17 cellular contexts compared by ENCODE assay signal in the genomic region with DNA sequence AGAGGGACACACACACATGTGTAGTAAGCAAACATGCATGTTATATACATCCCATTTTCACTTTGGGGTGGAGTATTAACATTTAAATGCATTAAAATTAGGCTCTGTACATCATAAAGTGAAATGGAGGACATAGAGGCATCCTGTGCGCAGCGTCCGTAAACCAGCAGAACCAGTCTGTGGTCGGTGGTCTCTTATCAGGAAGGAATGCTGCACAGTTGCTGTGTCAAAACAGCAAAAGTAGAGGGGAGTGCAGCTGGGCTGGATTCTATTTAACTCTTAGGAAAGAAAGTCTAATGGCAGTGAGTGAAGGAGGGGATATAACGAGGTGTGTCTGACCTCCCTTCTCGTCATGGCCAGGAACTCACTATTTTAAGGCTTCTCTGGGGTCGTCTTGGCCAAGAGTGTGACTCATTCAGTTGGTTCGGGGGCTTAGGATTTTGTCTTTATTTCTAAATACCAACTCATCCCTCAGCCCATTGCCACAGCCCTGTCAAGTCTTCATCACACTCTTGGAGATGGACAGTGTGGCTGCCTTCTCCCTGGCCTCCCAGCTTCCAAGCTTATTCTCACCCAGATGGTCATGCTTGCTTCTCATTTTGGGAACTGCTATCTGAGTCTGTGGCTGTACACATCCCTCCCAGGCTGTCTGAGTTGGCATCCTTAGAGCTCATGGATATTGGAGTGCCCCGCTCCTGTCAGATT. TPM values are rescaled to one million over a fixed set of nuclear protein-coding genes. Genes with fewer than 3 reads are reported as not detected.
DNase-seq lines count a peak whose midpoint lies in the region; ATAC-seq and TF ChIP-seq lines count a peak whose summit lies in the region.
"Had no signal": no experiment of that assay in that cellular context is flagged by ENCODE, and none has a peak within 500 bp of the region (broad histone marks: within the 10 kb centered on the region; RNA-seq: fewer than 3 reads in every experiment).

No MANE protein-coding gene starts in this region.

- TF ChIP-seq POLR2A in suprapubic skin (IDR thresholded peaks at IDR 0.05) = no peak

- intact Hi-C loops in Caco-2 (cut with micrococcal nuclease; ENCODE audit: unreplicated experiment) (no loop called here), colonic mucosa (cut with DNase I) (no loop called here), ascending aorta (cut with DNase I) (no loop called here)

- 81% methylated on average over 9 of the region's 9 CpGs for WGBS in suprapubic skin

- POLR2A ChIA-PET in Caco-2 (lab: Charles Lee) = no interaction called here

- CTCF ChIA-PET in Caco-2 (lab: Charles Lee) = interaction anchor here (1.2 kb wide), 1 partner anchor 46 kb away, joined by 3 read pairs; no protein-coding TSS in a partner anchor

- H3K4me1 Mint-ChIP-seq in Caco-2 (ENCODE audit: low read depth, unreplicated experiment) = peaks cover 7% of the 10 kb centered on the region

- peak overlapping the region; percentile 29 for H3K27ac Mint-ChIP-seq in Caco-2 (ENCODE audit: unreplicated experiment)
- H3K27ac Mint-ChIP-seq: GM23338, H9 had no signal

- H3K9me3 Mint-ChIP-seq in Caco-2 (ENCODE audit: unreplicated experiment) = no peaks in the 10 kb centered on the region
- H3K9me3 Mint-ChIP-seq: GM23338, H9 had no signal

- H3K27me3 Mint-ChIP-seq in Caco-2 (ENCODE audit: insufficient read depth, unreplicated experiment) = peaks cover 8% of the 10 kb centered on the region

- H3K36me3 ChIP-seq in Caco-2 (ENCODE audit: control insufficient read depth, insufficient read depth, low read length) = no peaks in the 10 kb centered on the region
- no peaks in the 10 kb centered on the region for H3K36me3 ChIP-seq in colonic mucosa
- no peaks in the 10 kb centered on the region for H3K36me3 ChIP-seq in suprapubic skin
- no peaks in the 10 kb centered on the region for H3K36me3 ChIP-seq in ascending aorta
- H3K36me3 ChIP-seq: BE2C had no signal

- no TSS peak for BruUV-seq in Caco-2 (replicated peaks; lab: Mats Ljungman, UMichigan)

- H3K27ac ChIP-seq in colonic mucosa = no peak overlapping the region
- peak overlapping the region; percentile 74 for H3K27ac ChIP-seq in suprapubic skin
- H3K27ac ChIP-seq in ascending aorta = no peak overlapping the region
- H3K27ac ChIP-seq: A549, HL-60 had no signal

- H3K9me3 ChIP-seq in Caco-2 (no peaks in the 10 kb centered on the region), colonic mucosa (no peaks in the 10 kb centered on the region), suprapubic skin (no peaks in the 10 kb centered on the region), ascending aorta (no peaks in the 10 kb centered on the region)
- H3K9me3 ChIP-seq: A549, BE2C had no signal

- no peaks in the 10 kb centered on the region for H3K36me3 Mint-ChIP-seq in Caco-2 (ENCODE audit: insufficient read depth, unreplicated experiment)

- no peak overlapping the region for H3K9ac ChIP-seq in colonic mucosa (ENCODE audit: low read depth in 2 of 2, low read length in 2 of 2)

- TF ChIP-seq CTCF in Caco-2 (IDR thresholded peaks at IDR 0.05; ENCODE audit: insufficient read depth in 1 of 2, low read depth in 1 of 2, low read length in 1 of 2, severe bottlenecking in 1 of 2, unreplicated experiment in 1 of 2) = no peak
- TF ChIP-seq CTCF in colonic mucosa (IDR thresholded peaks at IDR 0.05) = no peak
- no peak for TF ChIP-seq CTCF in suprapubic skin (IDR thresholded peaks at IDR 0.05)
- no peak for TF ChIP-seq CTCF in ascending aorta (IDR thresholded peaks at IDR 0.05)

- H3K4me3 ChIP-seq in Caco-2 (ENCODE audit: low read depth, low read length) = no peak overlapping the region
- no peak overlapping the region for H3K4me3 ChIP-seq in colonic mucosa
- H3K4me3 ChIP-seq in suprapubic skin = no peak overlapping the region
- H3K4me3 ChIP-seq in ascending aorta = no peak overlapping the region
- H3K4me3 ChIP-seq: A549, GM12878, GM23338 had no signal

- DNase-seq in Caco-2 = peak in 1 of 2 experiments; percentile 34
- peak; percentile 3 for DNase-seq in colonic mucosa
- DNase-seq in islet precursor cell = peak; percentile 61
- DNase-seq in suprapubic skin (ENCODE audit: low spot score in 2 of 2) = no peak
- no peak for DNase-seq in ascending aorta (ENCODE audit: low spot score in 2 of 2)
- no peak for DNase-seq in NCI-H2171 (lab: John Stamatoyannopoulos, UW)
- DNase-seq in stimulated activated CD4-positive, alpha-beta T cell treated with anti-CD3 and anti-CD28 coated beads, Interleukin-4, amount 100 ng/mL, for 4 hours = no peak
- DNase-seq: BE2C, Calu3, DMS 273 treated with DMSO at 0.1 percent for 48 hours, H9 had no signal

- H3K4me1 ChIP-seq in Caco-2 = peaks cover 19% of the 10 kb centered on the region
- no peaks in the 10 kb centered on the region for H3K4me1 ChIP-seq in colonic mucosa
- peaks cover 45% of the 10 kb centered on the region for H3K4me1 ChIP-seq in suprapubic skin
- H3K4me1 ChIP-seq in ascending aorta = no peaks in the 10 kb centered on the region
- H3K4me1 ChIP-seq: A549, BE2C had no signal

- ATAC-seq in HG03442 (IDR thresholded peaks at IDR 0.05; ENCODE audit: unreplicated experiment) = no peak
- ATAC-seq: A549, GM12878, GM23338 had no signal

- no peak for TF ChIP-seq EP300 in suprapubic skin (IDR thresholded peaks at IDR 0.05)

- no peaks in the 10 kb centered on the region for H3K27me3 ChIP-seq in Caco-2 (replicated peaks; ENCODE audit: control insufficient read depth, insufficient read depth, low read length)
- no peaks in the 10 kb centered on the region for H3K27me3 ChIP-seq in colonic mucosa
- no peaks in the 10 kb centered on the region for H3K27me3 ChIP-seq in suprapubic skin
- H3K27me3 ChIP-seq in ascending aorta = no peaks in the 10 kb centered on the region
- H3K27me3 ChIP-seq: BE2C had no signal

- H3K4me3 Mint-ChIP-seq in Caco-2 (ENCODE audit: unreplicated experiment) = peak overlapping the region; percentile 18
- H3K4me3 Mint-ChIP-seq: GM23338, H9 had no signal

RNA-seq across cellular contexts. Expression of gene CXCL14, which starts 20.1 kb away (rescaled TPM):
- total RNA-seq in Caco-2 (2022) (not detected in 2 replicates), colonic mucosa (10 to 100 TPM; 29.8 to 68.2 TPM), suprapubic skin (100 to 1,000 TPM; 247 to 781 (median 334) TPM), ascending aorta (45.3 TPM)
- total RNA-seq: Calu3, G401, GM12878, GM23338 had no signal

Comparison
In these comparisons a context has a peak if more than half of its experiments do, and no peak if none do; other contexts are left out.
1. DNase-seq: peak in colonic mucosa (single experiment) and islet precursor cell (single experiment); none in suprapubic skin (0 of 2), ascending aorta (0 of 2), NCI-H2171 (single experiment) and stimulated activated CD4-positive, alpha-beta T cell treated with anti-CD3 and anti-CD28 coated beads, Interleukin-4, amount 100 ng/mL, for 4 hours (0 of 2).
2. RNA of gene CXCL14, which starts 20.1 kb away (total RNA-seq): 247 to 781 TPM in suprapubic skin, 29.8 to 68.2 TPM in colonic mucosa and 45.3 TPM in ascending aorta (single experiment); not detected in Caco-2; every median in the first group is over 10 times any median in the second.